Comparison of ENCODE assay signal across 32 cellular contexts in the genomic region with DNA sequence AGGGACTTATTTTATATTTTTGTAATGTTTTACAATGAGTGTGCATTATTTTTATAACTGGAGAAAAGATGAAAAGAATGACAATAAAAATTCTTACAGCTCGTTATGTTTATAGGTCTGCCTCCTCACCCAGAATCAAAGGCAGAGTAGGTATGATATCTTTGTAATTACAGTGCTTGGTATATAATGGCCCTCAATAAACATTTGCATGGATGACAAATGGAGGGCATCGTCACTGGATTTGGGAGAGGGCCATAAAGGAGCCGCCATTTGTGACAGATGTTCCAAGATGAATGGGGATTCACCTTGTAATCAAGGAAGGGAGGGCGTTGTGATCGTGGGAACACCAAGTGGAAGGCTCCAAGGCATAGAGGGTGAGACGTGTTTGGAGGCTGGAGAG. TPM values are rescaled to one million over a fixed set of nuclear protein-coding genes. Genes with fewer than 3 reads are reported as not detected.
"Had no signal": no experiment of that assay in that cellular context is flagged by ENCODE, and none has a peak within 500 bp of the region (broad histone marks: within the 10 kb centered on the region; RNA-seq: fewer than 3 reads in every experiment).

No MANE protein-coding gene starts in this region.

- H3K4me3 ChIP-seq: PC-9 had no signal

- H3K4me1 Mint-ChIP-seq: activated naive CD8-positive, alpha-beta T cell treated with anti-CD3 and anti-CD28 coated beads, Interleukin-2, amount 50 U/mL, for 24 hours; brain had no signal

- ATAC-seq: activated CD8-positive, alpha-beta memory T cell treated with anti-CD3 and anti-CD28 coated beads, Interleukin-2, amount 10 ng/mL, durations not matched to agents 7 days and 5 days; activated naive CD8-positive, alpha-beta T cell treated with anti-CD3 and anti-CD28 coated beads, Interleukin-2, amount 50 U/mL, for 24 hours had no signal

- DNase-seq: activated CD4-positive, alpha-beta memory T cell treated with anti-CD3 and anti-CD28 coated beads, Interleukin-2, amount 10 ng/mL, durations not matched to agents 7 days and 5 days; activated CD4-positive, alpha-beta T cell treated with anti-CD3 and anti-CD28 coated beads for 1 hour; activated CD4-positive, alpha-beta T cell treated with anti-CD3 and anti-CD28 coated beads for 48 hours; activated CD4-positive, CD25-positive, alpha-beta regulatory T cell; activated CD8-positive, alpha-beta memory T cell treated with anti-CD3 and anti-CD28 coated beads for 24 hours; activated CD8-positive, alpha-beta memory T cell treated with anti-CD3 and anti-CD28 coated beads, Interleukin-2, amount 10 ng/mL, durations not matched to agents 7 days and 5 days; activated CD8-positive, alpha-beta memory T cell treated with anti-CD3 and anti-CD28 coated beads, Interleukin-2, amount 50 U/mL, for 48 hours; activated effector memory CD4-positive, alpha-beta T cell treated with Interleukin-2 at 50 U/mL for 16 hours; activated naive CD4-positive, alpha-beta T cell treated with anti-CD3 and anti-CD28 coated beads, Interleukin-2, amount 10 ng/mL, durations not matched to agents 7 days and 5 days; activated naive CD8-positive, alpha-beta T cell treated with anti-CD3 and anti-CD28 coated beads, Interleukin-2, amount 50 U/mL, for 24 hours; activated T-cell treated with anti-CD3 and anti-CD28 coated beads, Interleukin-2, amount 50 U/mL, for 48 hours; anterior cingulate cortex; caudate nucleus; cerebellar nuclear complex; MM.1S; MV-4-11; NCI-H1092; NCI-H1436 treated with DMSO at 0.1 percent for 48 hours; NCI-H1694 treated with DMSO at 0.1 percent for 48 hours; NCI-H2029; NCI-H345; NCI-H524 treated with DMSO at 0.1 percent for 48 hours; NCI-H82; NK-92 treated with Interleukin-12 subunit alpha and Interleukin-12 subunit beta, amount 100 ng/mL, for 24 hours; PC-9; Right ventricle myocardium superior; T1000; WERI-Rb-1 had no signal

- FAIRE-seq: bronchial epithelial cell, colon had no signal

- H3K4me3 Mint-ChIP-seq: activated CD4-positive, alpha-beta memory T cell treated with anti-CD3 and anti-CD28 coated beads, Interleukin-2, amount 10 ng/mL, durations not matched to agents 7 days and 5 days; activated CD8-positive, alpha-beta memory T cell treated with anti-CD3 and anti-CD28 coated beads, Interleukin-2, amount 10 ng/mL, durations not matched to agents 7 days and 5 days; activated naive CD4-positive, alpha-beta T cell treated with anti-CD3 and anti-CD28 coated beads, Interleukin-2, amount 10 ng/mL, durations not matched to agents 7 days and 5 days; activated naive CD8-positive, alpha-beta T cell; activated naive CD8-positive, alpha-beta T cell treated with anti-CD3 and anti-CD28 coated beads, Interleukin-2, amount 50 U/mL, for 24 hours; brain had no signal

- H3K9me3 Mint-ChIP-seq: activated CD4-positive, alpha-beta memory T cell treated with anti-CD3 and anti-CD28 coated beads, Interleukin-2, amount 10 ng/mL, durations not matched to agents 7 days and 5 days; activated naive CD4-positive, alpha-beta T cell treated with anti-CD3 and anti-CD28 coated beads, Interleukin-2, amount 10 ng/mL, durations not matched to agents 7 days and 5 days; activated naive CD8-positive, alpha-beta T cell treated with anti-CD3 and anti-CD28 coated beads, Interleukin-2, amount 50 U/mL, for 24 hours; brain had no signal

- H3K36me3 Mint-ChIP-seq: activated CD8-positive, alpha-beta memory T cell treated with anti-CD3 and anti-CD28 coated beads, Interleukin-2, amount 10 ng/mL, durations not matched to agents 7 days and 5 days; activated naive CD4-positive, alpha-beta T cell treated with anti-CD3 and anti-CD28 coated beads, Interleukin-2, amount 10 ng/mL, durations not matched to agents 7 days and 5 days; activated naive CD8-positive, alpha-beta T cell; brain had no signal

- H3K27ac Mint-ChIP-seq: activated CD4-positive, alpha-beta memory T cell treated with anti-CD3 and anti-CD28 coated beads, Interleukin-2, amount 10 ng/mL, durations not matched to agents 7 days and 5 days; activated CD8-positive, alpha-beta memory T cell treated with anti-CD3 and anti-CD28 coated beads, Interleukin-2, amount 10 ng/mL, durations not matched to agents 7 days and 5 days; activated naive CD8-positive, alpha-beta T cell; activated naive CD8-positive, alpha-beta T cell treated with anti-CD3 and anti-CD28 coated beads, Interleukin-2, amount 50 U/mL, for 24 hours; brain had no signal

RNA-seq across cellular contexts. Expression of a gene that starts 41.1 kb away (rescaled TPM):
- total RNA-seq: bronchial epithelial cell had no signal
